ENCODE assay signal across 8 cellular contexts in the genomic region with DNA sequence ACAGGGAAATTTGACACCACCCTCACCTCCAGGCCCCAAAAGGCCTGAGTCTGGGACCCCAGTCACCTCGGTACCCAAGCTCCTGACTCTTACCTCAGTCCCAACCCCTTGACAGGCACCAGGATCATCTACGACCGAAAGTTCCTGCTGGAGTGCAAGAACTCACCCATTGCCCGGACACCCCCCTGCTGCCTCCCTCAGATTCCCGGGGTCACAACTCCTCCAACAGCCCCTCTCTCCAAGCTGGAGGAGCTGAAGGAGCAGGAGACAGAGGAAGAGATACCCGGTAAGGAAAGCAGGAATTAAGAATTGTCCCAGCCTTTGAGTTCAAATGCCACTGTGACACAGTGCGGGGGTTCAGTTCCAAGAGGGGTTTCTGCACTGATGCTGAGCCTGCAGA. TPM values are rescaled to one million over a fixed set of nuclear protein-coding genes. Genes with fewer than 3 reads are reported as not detected.
DNase-seq lines count a peak whose midpoint lies in the region; ATAC-seq and TF ChIP-seq lines count a peak whose summit lies in the region.

No MANE protein-coding gene starts in this region.

- H3K27me3 ChIP-seq in BE2C = no peaks in the 10 kb centered on the region

- H3K9me3 Mint-ChIP-seq in stimulated activated naive CD8-positive, alpha-beta T cell treated with anti-CD3 and anti-CD28 coated beads, Interleukin-15, Interleukin-2, amounts not matched to agents 100 ng/mL and 50 ng/mL, for 24 hours = no peaks in the 10 kb centered on the region
- no peaks in the 10 kb centered on the region for H3K9me3 Mint-ChIP-seq in chondrocyte (ENCODE audit: low read depth)
- no peaks in the 10 kb centered on the region for H3K9me3 Mint-ChIP-seq in natural killer cell treated with Interleukin-12 subunit alpha and Interleukin-12 subunit beta and Interleukin-15 and Interleukin-18, amount 100 ng/mL, for 72 hours

- no peaks in the 10 kb centered on the region for H3K27me3 Mint-ChIP-seq in stimulated activated naive CD8-positive, alpha-beta T cell treated with anti-CD3 and anti-CD28 coated beads, Interleukin-15, Interleukin-2, amounts not matched to agents 100 ng/mL and 50 ng/mL, for 24 hours
- no peaks in the 10 kb centered on the region for H3K27me3 Mint-ChIP-seq in chondrocyte (ENCODE audit: low read depth)
- H3K27me3 Mint-ChIP-seq in natural killer cell treated with Interleukin-12 subunit alpha and Interleukin-12 subunit beta and Interleukin-15 and Interleukin-18, amount 100 ng/mL, for 72 hours = no peaks in the 10 kb centered on the region

- H3K4me1 ChIP-seq in BE2C = peaks cover 16% of the 10 kb centered on the region

- no peak for DNase-seq in stimulated activated naive CD8-positive, alpha-beta T cell treated with anti-CD3 and anti-CD28 coated beads, Interleukin-15, Interleukin-2, amounts not matched to agents 100 U/mL and 50 U/mL, for 24 hours
- DNase-seq in chondrocyte (ENCODE audit: low spot score) (no peak), BE2C (no peak), NCI-H2196 (lab: John Stamatoyannopoulos, UW; ENCODE audit: unreplicated experiment) (no peak), erythroblast (lab: John Stamatoyannopoulos, UW) (no peak), NCI-H146 treated with DMSO at 0.1 percent for 48 hours (lab: John Stamatoyannopoulos, UW; ENCODE audit: unreplicated experiment) (no peak)
- DNase-seq in natural killer cell treated with Interleukin-12 subunit alpha and Interleukin-12 subunit beta and Interleukin-15 and Interleukin-18, amount 100 ng/mL, for 72 hours (ENCODE audit: low spot score) = no peak

- H3K4me3 ChIP-seq in BE2C (ENCODE audit: low read depth, low read length) = no peak overlapping the region

- TF ChIP-seq CTCF in chondrocyte (IDR thresholded peaks at IDR 0.05) = no peak
- TF ChIP-seq CTCF in BE2C (IDR thresholded peaks at IDR 0.05; ENCODE audit: low read depth, low read length) = no peak

- peak overlapping the region; percentile 84 for H3K4me3 Mint-ChIP-seq in stimulated activated naive CD8-positive, alpha-beta T cell treated with anti-CD3 and anti-CD28 coated beads, Interleukin-15, Interleukin-2, amounts not matched to agents 100 ng/mL and 50 ng/mL, for 24 hours
- peak overlapping the region; percentile 67 for H3K4me3 Mint-ChIP-seq in chondrocyte (ENCODE audit: unreplicated experiment)
- peak overlapping the region; percentile 47 for H3K4me3 Mint-ChIP-seq in natural killer cell treated with Interleukin-12 subunit alpha and Interleukin-12 subunit beta and Interleukin-15 and Interleukin-18, amount 100 ng/mL, for 72 hours

- H3K4me1 Mint-ChIP-seq in stimulated activated naive CD8-positive, alpha-beta T cell treated with anti-CD3 and anti-CD28 coated beads, Interleukin-15, Interleukin-2, amounts not matched to agents 100 ng/mL and 50 ng/mL, for 24 hours (ENCODE audit: low read depth) = peaks cover 61% of the 10 kb centered on the region
- peaks cover 49% of the 10 kb centered on the region for H3K4me1 Mint-ChIP-seq in chondrocyte (ENCODE audit: low read depth)
- H3K4me1 Mint-ChIP-seq in natural killer cell treated with Interleukin-12 subunit alpha and Interleukin-12 subunit beta and Interleukin-15 and Interleukin-18, amount 100 ng/mL, for 72 hours (ENCODE audit: low read depth in 2 of 2) = peaks cover 38 to 43% of the 10 kb centered on the region in 2 donors

- peaks cover 56% of the 10 kb centered on the region for H3K36me3 Mint-ChIP-seq in stimulated activated naive CD8-positive, alpha-beta T cell treated with anti-CD3 and anti-CD28 coated beads, Interleukin-15, Interleukin-2, amounts not matched to agents 100 ng/mL and 50 ng/mL, for 24 hours (ENCODE audit: low read depth)
- peaks cover 24% of the 10 kb centered on the region for H3K36me3 Mint-ChIP-seq in chondrocyte (ENCODE audit: low read depth)
- H3K36me3 Mint-ChIP-seq in natural killer cell treated with Interleukin-12 subunit alpha and Interleukin-12 subunit beta and Interleukin-15 and Interleukin-18, amount 100 ng/mL, for 72 hours = peaks cover 28% of the 10 kb centered on the region

- H3K9me3 ChIP-seq in BE2C = no peaks in the 10 kb centered on the region

- H3K36me3 ChIP-seq in BE2C = peaks cover 35% of the 10 kb centered on the region

- H3K27ac Mint-ChIP-seq in stimulated activated naive CD8-positive, alpha-beta T cell treated with anti-CD3 and anti-CD28 coated beads, Interleukin-15, Interleukin-2, amounts not matched to agents 100 ng/mL and 50 ng/mL, for 24 hours = peak overlapping the region; percentile 92
- H3K27ac Mint-ChIP-seq in chondrocyte (ENCODE audit: unreplicated experiment) = peak overlapping the region; percentile 97
- peak overlapping the region; percentile 75 to 93 for H3K27ac Mint-ChIP-seq in natural killer cell treated with Interleukin-12 subunit alpha and Interleukin-12 subunit beta and Interleukin-15 and Interleukin-18, amount 100 ng/mL, for 72 hours

- TF ChIP-seq POLR2A in erythroblast (IDR thresholded peaks at IDR 0.05; ENCODE audit: low read length) = no peak

- no peak for ATAC-seq in stimulated activated naive CD8-positive, alpha-beta T cell treated with anti-CD3 and anti-CD28 coated beads, Interleukin-15, Interleukin-2, amounts not matched to agents 100 U/mL and 50 U/mL, for 24 hours
- no peak for ATAC-seq in natural killer cell treated with Interleukin-12 subunit alpha and Interleukin-12 subunit beta and Interleukin-15 and Interleukin-18, amount 100 ng/mL, for 72 hours

RNA-seq across cellular contexts. Expression of gene EIF4EBP3, which starts 1.3 kb away (rescaled TPM):
- 5.6 to 6.2 TPM (median 6.0 TPM) in 3 replicates for total RNA-seq in chondrocyte
- total RNA-seq in natural killer cell treated with Interleukin-12 subunit alpha and Interleukin-12 subunit beta and Interleukin-15 and Interleukin-18, amount 100 ng/mL, for 72 hours = 1 to 10 TPM; 7.0 to 8.6 TPM
- polyA plus RNA-seq in BE2C (2012; ENCODE audit: insufficient read depth, insufficient read length, low read depth) = 3.6 TPM

RNA-seq across cellular contexts. Expression of gene SRA1, which starts 8.5 kb away (rescaled TPM):
- 46.5 to 50.4 TPM (median 50.3 TPM) in 3 replicates for total RNA-seq in chondrocyte
- 10 to 100 TPM; 61.4 to 64.7 TPM for total RNA-seq in natural killer cell treated with Interleukin-12 subunit alpha and Interleukin-12 subunit beta and Interleukin-15 and Interleukin-18, amount 100 ng/mL, for 72 hours
- 143 TPM for polyA plus RNA-seq in BE2C (2012; ENCODE audit: insufficient read depth, insufficient read length, low read depth)

RNA-seq across cellular contexts. Expression of gene APBB3, which starts 15.6 kb away (rescaled TPM):
- 39.0 to 47.0 TPM (median 42.3 TPM) in 3 replicates for total RNA-seq in chondrocyte
- 10 to 100 TPM; 12.8 to 25.8 TPM for total RNA-seq in natural killer cell treated with Interleukin-12 subunit alpha and Interleukin-12 subunit beta and Interleukin-15 and Interleukin-18, amount 100 ng/mL, for 72 hours
- 167 TPM for polyA plus RNA-seq in BE2C (2012; ENCODE audit: insufficient read depth, insufficient read length, low read depth)

RNA-seq across cellular contexts. Expression of gene SLC35A4, which starts 15.8 kb away (rescaled TPM):
- 74.3 to 99.4 TPM (median 79.2 TPM) in 3 replicates for total RNA-seq in chondrocyte
- 10 to 100 TPM; 73.8 to 97.3 TPM for total RNA-seq in natural killer cell treated with Interleukin-12 subunit alpha and Interleukin-12 subunit beta and Interleukin-15 and Interleukin-18, amount 100 ng/mL, for 72 hours
- polyA plus RNA-seq in BE2C (2012; ENCODE audit: insufficient read depth, insufficient read length, low read depth) = 238 TPM
